ENCODE assay signal across 10 cellular contexts in genomic region chr19:18657590-18658365, GRCh38. TPM values are rescaled to one million over a fixed set of nuclear protein-coding genes. Genes with fewer than 3 reads are reported as not detected.
DNase-seq lines count a peak whose midpoint lies in the region; ATAC-seq, FAIRE-seq and TF ChIP-seq lines count a peak whose summit lies in the region.
"Had no signal": no experiment of that assay in that cellular context is flagged by ENCODE, and none has a peak within 500 bp of the region (broad histone marks: within the 10 kb centered on the region; RNA-seq: fewer than 3 reads in every experiment).

No MANE protein-coding gene starts in this region.

- no peak for TF ChIP-seq CTCF in natural killer cell (IDR thresholded peaks at IDR 0.05)

- FAIRE-seq in HTR-8/SVneo (lab: Jason Lieb, UNC), result peak; percentile 13

- H3K27ac ChIP-seq in naive thymus-derived CD4-positive, alpha-beta T cell (ENCODE audit: low read depth, low read length), result no peak overlapping the region

- no peaks in the 10 kb centered on the region for H3K27me3 Mint-ChIP-seq in naive thymus-derived CD4-positive, alpha-beta T cell
- H3K27me3 Mint-ChIP-seq in natural killer cell (ENCODE audit: low read depth in 2 of 2), result no peaks in the 10 kb centered on the region

- H3K27me3 ChIP-seq in naive thymus-derived CD4-positive, alpha-beta T cell (ENCODE audit: control insufficient read depth in 2 of 2, insufficient read depth in 2 of 2, low read length in 2 of 2), result no peaks in the 10 kb centered on the region

- H3K9me3 Mint-ChIP-seq in naive thymus-derived CD4-positive, alpha-beta T cell, result no peaks in the 10 kb centered on the region
- H3K9me3 Mint-ChIP-seq in natural killer cell, result peaks cover 0 to 4% of the 10 kb centered on the region in 2 donors

- H3K36me3 ChIP-seq in naive thymus-derived CD4-positive, alpha-beta T cell (ENCODE audit: control insufficient read depth in 2 of 3, insufficient read depth in 3 of 3, low read length in 3 of 3), result no peaks in the 10 kb centered on the region

- peaks cover 0 to 2% of the 10 kb centered on the region in 2 donors for H3K4me1 ChIP-seq in naive thymus-derived CD4-positive, alpha-beta T cell (ENCODE audit: control insufficient read depth in 2 of 2, insufficient read depth in 2 of 2, low read length in 2 of 2)

- DNase-seq in AG20443 (ENCODE audit: low spot score) (peak; percentile 45), HTR-8/SVneo (ENCODE audit: insufficient read length, low spot score) (peak; percentile 56), ecto neural progenitor cell (ENCODE audit: low spot score) (peak; percentile 69), natural killer cell (no peak), middle frontal gyrus (ENCODE audit: extremely low spot score, low spot score) (no peak), NCI-H1048 (lab: John Stamatoyannopoulos, UW) (no peak)
- no peak for DNase-seq in naive thymus-derived CD4-positive, alpha-beta T cell
- DNase-seq: activated CD4-positive, alpha-beta T cell treated with anti-CD3 and anti-CD28 coated beads for 1 hour; foreskin melanocyte had no signal

- intact Hi-C loops in naive thymus-derived CD4-positive, alpha-beta T cell (cut with micrococcal nuclease), result no loop called here
- intact Hi-C loops in natural killer cell (cut with micrococcal nuclease), result no loop called here

- no peaks in the 10 kb centered on the region for H3K9me3 ChIP-seq in naive thymus-derived CD4-positive, alpha-beta T cell (ENCODE audit: control insufficient read depth in 2 of 3, low read length in 3 of 3)

- peak overlapping the region in 5 of 9 donors; percentile 8 to 63 (median 57) for H3K27ac Mint-ChIP-seq in naive thymus-derived CD4-positive, alpha-beta T cell
- H3K27ac Mint-ChIP-seq in natural killer cell, result peak overlapping the region in 1 of 2 donors; percentile 10

- H3K4me3 ChIP-seq in naive thymus-derived CD4-positive, alpha-beta T cell (ENCODE audit: low read length), result no peak overlapping the region

- H3K4me1 Mint-ChIP-seq in naive thymus-derived CD4-positive, alpha-beta T cell, result peaks cover 5 to 38% (median 26%) of the 10 kb centered on the region in 7 donors
- peaks cover 26 to 42% of the 10 kb centered on the region in 2 donors for H3K4me1 Mint-ChIP-seq in natural killer cell

- ATAC-seq in naive thymus-derived CD4-positive, alpha-beta T cell, result no peak
- no peak for ATAC-seq in natural killer cell
- no peak for ATAC-seq in GM19452 (IDR thresholded peaks at IDR 0.05; ENCODE audit: unreplicated experiment)

- CTCF ChIA-PET in naive thymus-derived CD4-positive, alpha-beta T cell (lab: Charles Lee), result no interaction called here

- H3K36me3 Mint-ChIP-seq in naive thymus-derived CD4-positive, alpha-beta T cell, result peaks cover 0 to 8% (median 0%) of the 10 kb centered on the region in 5 donors
- no peaks in the 10 kb centered on the region for H3K36me3 Mint-ChIP-seq in natural killer cell

- no peak overlapping the region for H3K4me3 Mint-ChIP-seq in naive thymus-derived CD4-positive, alpha-beta T cell
- H3K4me3 Mint-ChIP-seq in natural killer cell, result no peak overlapping the region

- POLR2A ChIA-PET in naive thymus-derived CD4-positive, alpha-beta T cell (lab: Charles Lee), result no interaction called here

RNA-seq across cellular contexts. Expression of gene KLHL26, which starts 20.9 kb away (rescaled TPM):
- 10 to 100 TPM in 4 of 5 experiments, 1 to 10 TPM in 1; 9.5 to 16.3 (median 12.7) TPM for total RNA-seq in naive thymus-derived CD4-positive, alpha-beta T cell
- polyA plus RNA-seq in naive thymus-derived CD4-positive, alpha-beta T cell, result 1 to 10 TPM; 3.7 to 6.1 TPM
- 10 to 100 TPM in 1 of 3 donors, 1 to 10 TPM in 2; 8.0 to 11.5 (median 9.6) TPM for total RNA-seq in natural killer cell

RNA-seq across cellular contexts. Expression of gene CRTC1, which starts 25.7 kb away (rescaled TPM):
- 10 to 100 TPM in 4 of 5 experiments, 1 to 10 TPM in 1; 8.4 to 23.4 (median 22.3) TPM for total RNA-seq in naive thymus-derived CD4-positive, alpha-beta T cell
- 1 to 10 TPM in 1 of 2 donors, under 1 TPM in 1; 0.97 to 1.7 TPM for polyA plus RNA-seq in naive thymus-derived CD4-positive, alpha-beta T cell
- total RNA-seq in natural killer cell, result 10 to 100 TPM; 14.1 to 17.0 (median 14.3) TPM

RNA-seq across cellular contexts. Expression of gene TMEM59L, which starts 45.1 kb away (rescaled TPM):
- total RNA-seq in naive thymus-derived CD4-positive, alpha-beta T cell, result under 1 TPM in 2 of 5 experiments, not detected in 3; 0.22 to 0.24 TPM
- under 1 TPM; 0.37 to 0.74 TPM for polyA plus RNA-seq in naive thymus-derived CD4-positive, alpha-beta T cell
- total RNA-seq in natural killer cell, result not detected

RNA-seq across cellular contexts. Expression of gene CRLF1, which starts 51.2 kb away (rescaled TPM):
- total RNA-seq in naive thymus-derived CD4-positive, alpha-beta T cell, result not detected
- under 1 TPM; 0.28 to 0.49 TPM for polyA plus RNA-seq in naive thymus-derived CD4-positive, alpha-beta T cell
- total RNA-seq in natural killer cell, result not detected

Comparison
In these comparisons a context has a peak if more than half of its experiments do, and no peak if none do; other contexts are left out.
1. DNase-seq: peak in AG20443 (single experiment), HTR-8/SVneo (single experiment) and ecto neural progenitor cell (single experiment); none in naive thymus-derived CD4-positive, alpha-beta T cell (0 of 9), natural killer cell (single experiment), middle frontal gyrus (single experiment) and NCI-H1048 (single experiment).